10 cellular contexts compared by ENCODE assay signal in the genomic region with DNA sequence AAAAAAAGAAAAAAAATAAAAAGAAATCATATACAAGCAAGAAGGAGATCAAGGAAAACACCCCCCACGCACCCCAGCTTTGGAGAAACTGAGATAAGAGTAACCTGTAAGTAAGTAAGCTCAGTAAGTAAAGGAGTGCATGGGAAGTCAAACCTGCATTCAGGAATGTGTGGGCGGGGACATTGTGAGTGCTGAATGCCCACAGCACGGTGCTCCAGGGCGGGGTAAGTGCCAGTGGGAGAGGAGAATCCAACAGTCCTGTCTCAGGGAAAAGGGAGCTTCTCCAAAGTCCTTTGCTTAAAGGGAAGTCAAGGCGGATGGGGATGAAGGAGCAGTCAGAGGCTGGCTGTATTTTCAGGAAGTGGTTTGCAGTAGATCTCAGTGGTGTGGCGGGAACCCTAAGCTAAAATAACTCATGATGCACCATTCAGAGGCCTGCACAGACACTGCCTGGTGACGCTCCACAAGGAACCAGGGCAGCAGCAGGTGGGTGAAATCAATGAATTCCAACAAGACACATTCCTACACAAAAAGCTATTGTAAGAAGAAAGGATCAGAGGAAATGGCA.
A peak's percentile ranks its signal among the peaks of the same experiment; 100 is the strongest.
DNase-seq lines count a peak whose midpoint lies in the region; ATAC-seq and TF ChIP-seq lines count a peak whose summit lies in the region.
"Had no signal": no experiment of that assay in that cellular context is flagged by ENCODE, and none has a peak within 500 bp of the region (broad histone marks: within the 10 kb centered on the region; RNA-seq: fewer than 3 reads in every experiment).

No MANE protein-coding gene starts in this region.

- 87 to 93% methylated on average over 2 to 7 of the region's 7 CpGs for WGBS in endodermal cell (ENCODE audit: insufficient coverage in 1 of 2, insufficient read length in 1 of 2), 2 experiments
- 78% methylated on average over 6 to 7 of the region's 7 CpGs for WGBS in gastroesophageal sphincter (ENCODE audit: low coverage in 1 of 2), 2 donors

- H3K4me1 Mint-ChIP-seq in endodermal cell: peaks cover 9% of the 10 kb centered on the region
- H3K4me1 Mint-ChIP-seq in chondrocyte (ENCODE audit: low read depth): peaks cover 22% of the 10 kb centered on the region

- no peak overlapping the region for H3K9ac ChIP-seq in endodermal cell (ENCODE audit: extremely low read depth, low read length, poor library complexity, severe bottlenecking)

- no peak overlapping the region for H3K4me3 Mint-ChIP-seq in endodermal cell
- H3K4me3 Mint-ChIP-seq in chondrocyte (ENCODE audit: unreplicated experiment): no peak overlapping the region

- peak; percentile 15 for DNase-seq in CMK (ENCODE audit: low read depth)
- peak; percentile 63 for DNase-seq in endodermal cell
- DNase-seq in DMS53 treated with DMSO at 0.1 percent for 48 hours (lab: John Stamatoyannopoulos, UW; ENCODE audit: unreplicated experiment): no peak
- no peak for DNase-seq in WERI-Rb-1
- DNase-seq in chondrocyte (ENCODE audit: low spot score): no peak

- H3K36me3 ChIP-seq in endodermal cell (ENCODE audit: control insufficient read depth, insufficient read depth, low read length) (no peaks in the 10 kb centered on the region), WERI-Rb-1 (no peaks in the 10 kb centered on the region), gastroesophageal sphincter (no peaks in the 10 kb centered on the region)

- ATAC-seq in GM21390 (IDR thresholded peaks at IDR 0.05; ENCODE audit: unreplicated experiment) (peak; percentile 95), HG03432 (IDR thresholded peaks at IDR 0.05; ENCODE audit: unreplicated experiment) (peak; percentile 98), gastroesophageal sphincter (no peak)

- H3K4me3 ChIP-seq in endodermal cell (ENCODE audit: low read length) (no peak overlapping the region), WERI-Rb-1 (ENCODE audit: low read depth, low read length) (no peak overlapping the region), gastroesophageal sphincter (no peak overlapping the region)
- H3K4me3 ChIP-seq: lung had no signal

- no peak for TF ChIP-seq CTCF in endodermal cell (conservative IDR thresholded peaks at IDR 0.05)
- no peak for TF ChIP-seq CTCF in WERI-Rb-1 (IDR thresholded peaks at IDR 0.05; ENCODE audit: low read depth, low read length)
- TF ChIP-seq CTCF in chondrocyte (IDR thresholded peaks at IDR 0.05): no peak
- TF ChIP-seq CTCF in gastroesophageal sphincter (IDR thresholded peaks at IDR 0.05): no peak

- no peaks in the 10 kb centered on the region for H3K27me3 Mint-ChIP-seq in endodermal cell (ENCODE audit: insufficient read depth)
- peaks cover 1% of the 10 kb centered on the region for H3K27me3 Mint-ChIP-seq in chondrocyte (ENCODE audit: low read depth)

- H3K4me1 ChIP-seq in endodermal cell (ENCODE audit: control insufficient read depth, insufficient read depth, low read length) (peaks cover 9% of the 10 kb centered on the region), gastroesophageal sphincter (no peaks in the 10 kb centered on the region)

- H3K27ac Mint-ChIP-seq in endodermal cell (no peak overlapping the region), chondrocyte (ENCODE audit: unreplicated experiment) (no peak overlapping the region)
- H3K27ac Mint-ChIP-seq: IgD-negative memory B cell had no signal

- no peaks in the 10 kb centered on the region for H3K9me3 Mint-ChIP-seq in endodermal cell
- H3K9me3 Mint-ChIP-seq in chondrocyte (ENCODE audit: low read depth): no peaks in the 10 kb centered on the region
- H3K9me3 Mint-ChIP-seq: IgD-negative memory B cell had no signal

- no peak for TF ChIP-seq EP300 in gastroesophageal sphincter (IDR thresholded peaks at IDR 0.05)

- H3K36me3 Mint-ChIP-seq in endodermal cell (ENCODE audit: low read depth): no peaks in the 10 kb centered on the region
- H3K36me3 Mint-ChIP-seq in chondrocyte (ENCODE audit: low read depth): no peaks in the 10 kb centered on the region
- H3K36me3 Mint-ChIP-seq: IgD-negative memory B cell had no signal

- TF ChIP-seq POLR2A in gastroesophageal sphincter (IDR thresholded peaks at IDR 0.05): no peak

- H3K27me3 ChIP-seq in endodermal cell (ENCODE audit: control insufficient read depth, insufficient read depth, low read length, poor library complexity, severe bottlenecking): no peaks in the 10 kb centered on the region
- H3K27me3 ChIP-seq in WERI-Rb-1 (ENCODE audit: insufficient read depth, low read depth, severe bottlenecking): no peaks in the 10 kb centered on the region
- H3K27me3 ChIP-seq in gastroesophageal sphincter: no peaks in the 10 kb centered on the region

- H3K9me3 ChIP-seq in endodermal cell (ENCODE audit: control insufficient read depth, low read length) (no peaks in the 10 kb centered on the region), WERI-Rb-1 (ENCODE audit: severe bottlenecking) (no peaks in the 10 kb centered on the region), gastroesophageal sphincter (no peaks in the 10 kb centered on the region)

- no peak overlapping the region for H3K27ac ChIP-seq in endodermal cell (ENCODE audit: low read depth, low read length)
- H3K27ac ChIP-seq in WERI-Rb-1: no peak overlapping the region
- H3K27ac ChIP-seq in gastroesophageal sphincter: no peak overlapping the region

Comparison
In these comparisons a context has a peak if more than half of its experiments do, and no peak if none do; other contexts are left out.
1. DNase-seq: peak in CMK (single experiment) and endodermal cell (single experiment); none in DMS53 treated with DMSO at 0.1 percent for 48 hours (single experiment), WERI-Rb-1 (single experiment) and chondrocyte (single experiment).